In the genomic region with DNA sequence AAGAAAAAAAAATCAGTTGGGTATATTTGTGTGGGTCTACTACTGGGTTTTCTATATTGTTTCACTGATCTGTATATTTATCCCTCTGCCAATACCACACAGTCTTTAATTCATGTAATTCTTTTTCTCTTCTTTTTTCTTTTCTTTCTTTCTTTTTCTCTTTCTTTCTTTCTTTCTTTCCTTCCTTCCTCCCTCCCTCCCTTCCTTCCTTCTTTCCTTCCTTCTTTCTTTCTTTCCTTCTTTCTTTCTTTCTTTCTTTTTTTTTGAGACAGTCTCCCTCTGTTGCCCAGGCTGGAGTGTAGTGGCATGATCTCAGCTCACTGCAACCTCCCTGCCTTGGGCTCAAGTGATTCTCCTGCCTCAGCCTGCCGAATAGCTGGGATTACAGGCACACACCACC, we compare ENCODE assay signal across 5 cellular contexts. TPM values are rescaled to one million over a fixed set of nuclear protein-coding genes. Genes with fewer than 3 reads are reported as not detected.
"Had no signal": no experiment of that assay in that cellular context is flagged by ENCODE, and none has a peak within 500 bp of the region (broad histone marks: within the 10 kb centered on the region; RNA-seq: fewer than 3 reads in every experiment).

No MANE protein-coding gene starts in this region.

RNA-seq across cellular contexts. Expression of gene HJV, which starts 5.1 kb away (rescaled TPM):
- total RNA-seq: HT-29, HT1080, IMR-90 had no signal
- polyA plus RNA-seq: HepG2, IgD-negative memory B cell, IMR-90 had no signal
